10 cellular contexts compared by ENCODE assay signal in the genomic region with DNA sequence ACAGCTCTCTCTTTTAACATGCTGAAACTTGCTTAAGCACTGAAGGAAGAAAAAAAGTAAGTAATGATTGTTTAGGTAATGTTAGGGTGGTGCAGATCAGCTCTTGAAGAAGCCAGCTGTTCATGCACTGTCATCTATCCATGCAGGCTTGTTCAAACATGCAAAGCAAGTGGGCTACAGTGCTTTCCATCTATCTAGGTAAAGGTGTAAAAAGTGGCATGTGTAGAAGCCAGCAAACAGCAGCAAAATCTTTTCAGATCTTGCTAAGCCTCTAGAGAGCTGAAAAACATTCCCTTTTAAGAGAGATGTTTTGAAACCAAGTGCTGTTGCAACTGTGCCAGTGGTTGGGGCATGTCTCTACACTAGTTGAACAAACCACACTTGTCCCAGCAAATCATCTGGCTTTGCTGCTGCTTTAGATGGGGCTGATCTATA.
DNase-seq lines count a peak whose midpoint lies in the region; ATAC-seq lines count a peak whose summit lies in the region.
"Had no signal": no experiment of that assay in that cellular context is flagged by ENCODE, and none has a peak within 500 bp of the region (broad histone marks: within the 10 kb centered on the region; RNA-seq: fewer than 3 reads in every experiment).

No MANE protein-coding gene starts in this region.

- H2BK15ac ChIP-seq in mesenchymal stem cell (ENCODE audit: low read depth, poor library complexity, severe bottlenecking): no peak overlapping the region

- H3K27me3 ChIP-seq in mesenchymal stem cell (ENCODE audit: control insufficient read depth in 1 of 2, insufficient read depth in 1 of 2, low read length in 2 of 2): no peaks in the 10 kb centered on the region
- H3K27me3 ChIP-seq: vagina had no signal

- H4K91ac ChIP-seq in mesenchymal stem cell (ENCODE audit: low read length): no peak overlapping the region

- peak overlapping the region; percentile 31 for H2BK5ac ChIP-seq in mesenchymal stem cell (ENCODE audit: low read depth, low read length, poor library complexity, severe bottlenecking)

- peaks cover 9% of the 10 kb centered on the region for H3K4me1 ChIP-seq in mesenchymal stem cell (ENCODE audit: control insufficient read depth, insufficient read depth, low read depth, low read length)

- H3K79me1 ChIP-seq in mesenchymal stem cell (replicated peaks; ENCODE audit: low read length, poor library complexity, severe bottlenecking): peaks cover 5% of the 10 kb centered on the region

- no peak overlapping the region for H3K9ac ChIP-seq in mesenchymal stem cell (ENCODE audit: low read length)

- H3K9me3 ChIP-seq in mesenchymal stem cell (ENCODE audit: control insufficient read depth, low read length): no peaks in the 10 kb centered on the region
- H3K9me3 ChIP-seq: vagina had no signal

- no peak overlapping the region for H3K4me3 ChIP-seq in mesenchymal stem cell (ENCODE audit: insufficient read depth in 1 of 2, low read depth in 1 of 2, low read length in 2 of 2)
- H3K4me3 ChIP-seq: vagina had no signal

- no peak overlapping the region for H2AFZ ChIP-seq in mesenchymal stem cell (ENCODE audit: low read depth, low read length)

- no peak overlapping the region for H3K4ac ChIP-seq in mesenchymal stem cell (ENCODE audit: low read depth in 1 of 2, low read length in 2 of 2)

- ATAC-seq in GM19035 (IDR thresholded peaks at IDR 0.05; ENCODE audit: unreplicated experiment) (peak; percentile 77), HG02759 (IDR thresholded peaks at IDR 0.05; ENCODE audit: unreplicated experiment) (peak; percentile 84)
- ATAC-seq: activated T-cell treated with anti-CD3 and anti-CD28 coated beads, Interleukin-2, amount 50 U/mL, for 72 hours had no signal

- peak overlapping the region; percentile 5 for H3K27ac ChIP-seq in mesenchymal stem cell (ENCODE audit: low read length, poor library complexity, severe bottlenecking)
- H3K27ac ChIP-seq: vagina had no signal

- DNase-seq in NAMALWA (ENCODE audit: low spot score) (peak; percentile 49), mesenchymal stem cell (peak; percentile 48), COLO668 (lab: John Stamatoyannopoulos, UW; ENCODE audit: unreplicated experiment) (no peak), iPS-NIHi7 (ENCODE audit: extremely low spot score) (no peak), UCSD-AML1 (lab: John Stamatoyannopoulos, UW; ENCODE audit: unreplicated experiment) (no peak), T-helper 9 cell (no peak)
- DNase-seq: activated T-cell treated with anti-CD3 and anti-CD28 coated beads, Interleukin-2, amount 50 U/mL, for 72 hours had no signal

- peak overlapping the region; percentile 25 for H2AK5ac ChIP-seq in mesenchymal stem cell (ENCODE audit: low read length, severe bottlenecking)

- H3K14ac ChIP-seq in mesenchymal stem cell (ENCODE audit: low read length in 2 of 2): no peak overlapping the region

- no peak overlapping the region for H2BK12ac ChIP-seq in mesenchymal stem cell (ENCODE audit: low read length in 2 of 2)

- H3K23ac ChIP-seq in mesenchymal stem cell (ENCODE audit: low read length in 2 of 2): no peak overlapping the region

- H3K18ac ChIP-seq in mesenchymal stem cell (ENCODE audit: low read depth in 1 of 2, low read length in 2 of 2): no peak overlapping the region

- no peak overlapping the region for H4K8ac ChIP-seq in mesenchymal stem cell (ENCODE audit: low read length)

- no peak overlapping the region for H3K4me2 ChIP-seq in mesenchymal stem cell (ENCODE audit: low read length, poor library complexity, severe bottlenecking)

- no peak overlapping the region for H2BK120ac ChIP-seq in mesenchymal stem cell (ENCODE audit: low read depth, low read length)

- no peaks in the 10 kb centered on the region for H3K36me3 ChIP-seq in mesenchymal stem cell (ENCODE audit: control insufficient read depth in 1 of 2, insufficient read depth in 2 of 2, low read depth in 1 of 2, low read length in 2 of 2)
- H3K36me3 ChIP-seq: vagina had no signal

Comparison
In these comparisons a context has a peak if more than half of its experiments do, and no peak if none do; other contexts are left out.
1. DNase-seq: peak in NAMALWA (single experiment) and mesenchymal stem cell (single experiment); none in COLO668 (single experiment), iPS-NIHi7 (single experiment), UCSD-AML1 (single experiment) and T-helper 9 cell (single experiment).